ENCODE assay signal across 1 cellular context in the genomic region with DNA sequence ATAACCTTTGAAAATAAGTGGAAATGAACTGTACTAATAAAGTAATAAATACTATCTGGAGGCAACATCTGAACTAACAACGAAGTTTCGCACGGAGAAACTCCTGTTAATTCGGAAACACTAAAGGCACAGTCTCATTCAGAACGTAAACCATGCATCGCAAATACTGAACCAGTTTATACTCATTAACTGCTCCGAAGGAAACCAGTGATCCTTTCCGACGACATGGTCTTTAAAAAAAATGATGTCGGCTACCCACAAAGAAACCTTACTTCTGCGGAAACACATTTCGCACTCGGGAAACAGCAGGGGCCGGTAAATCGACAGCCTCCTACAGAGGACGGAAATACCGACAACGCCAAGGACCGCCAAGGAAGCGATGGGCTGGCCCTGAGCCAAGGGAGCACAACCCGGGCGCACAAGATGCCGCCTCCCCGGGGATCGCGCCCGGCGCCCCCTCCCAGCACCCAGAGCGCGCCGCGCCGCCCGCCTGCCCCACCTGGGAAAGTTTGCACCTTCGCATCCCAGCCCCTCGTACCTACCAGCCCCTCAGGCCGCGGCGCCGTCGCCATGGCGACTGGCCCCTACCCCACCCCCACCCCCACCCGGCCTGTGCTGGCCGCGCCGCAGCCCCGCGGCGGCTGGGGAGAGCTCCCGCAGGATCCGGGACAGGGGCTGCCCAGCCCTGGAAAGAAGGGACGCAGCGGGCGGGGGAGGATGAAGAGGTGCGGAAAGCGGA.
TF ChIP-seq lines count a peak whose summit lies in the region.

No MANE protein-coding gene starts in this region.

TF ChIP-seq in H1, 55 proteins besides CTCF, POLR2A, EP300 and RAD21:
- TF ChIP-seq EGR1 (IDR thresholded peaks at IDR 0.05; ENCODE audit: borderline replicate concordance, low read depth, low read length), result no peak
- 0 out of 2 replicates have a peak, but pooled peaks have one; percentile 12 for TF ChIP-seq KDM5A (IDR thresholded peaks at IDR 0.05; ENCODE audit: low read length)
- TF ChIP-seq POU5F1 (IDR thresholded peaks at IDR 0.05; ENCODE audit: low read depth, low read length), result no peak
- no peak for TF ChIP-seq MAFK (IDR thresholded peaks at IDR 0.05; ENCODE audit: low read depth, low read length)
- no peak for TF ChIP-seq KDM4A (IDR thresholded peaks at IDR 0.05; ENCODE audit: low read depth, low read length, severe bottlenecking)
- TF ChIP-seq RNF2 (IDR thresholded peaks at IDR 0.05; ENCODE audit: borderline replicate concordance, low read depth, low read length, missing control alignments, poor library complexity, severe bottlenecking), result no peak
- no peak for TF ChIP-seq BACH1 (IDR thresholded peaks at IDR 0.05; ENCODE audit: low read length)
- TF ChIP-seq, protein P1, sequence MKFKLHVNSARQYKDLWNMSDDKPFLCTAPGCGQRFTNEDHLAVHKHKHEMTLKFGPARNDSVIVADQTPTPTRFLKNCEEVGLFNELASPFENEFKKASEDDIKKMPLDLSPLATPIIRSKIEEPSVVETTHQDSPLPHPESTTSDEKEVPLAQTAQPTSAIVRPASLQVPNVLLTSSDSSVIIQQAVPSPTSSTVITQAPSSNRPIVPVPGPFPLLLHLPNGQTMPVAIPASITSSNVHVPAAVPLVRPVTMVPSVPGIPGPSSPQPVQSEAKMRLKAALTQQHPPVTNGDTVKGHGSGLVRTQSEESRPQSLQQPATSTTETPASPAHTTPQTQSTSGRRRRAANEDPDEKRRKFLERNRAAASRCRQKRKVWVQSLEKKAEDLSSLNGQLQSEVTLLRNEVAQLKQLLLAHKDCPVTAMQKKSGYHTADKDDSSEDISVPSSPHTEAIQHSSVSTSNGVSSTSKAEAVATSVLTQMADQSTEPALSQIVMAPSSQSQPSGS (IDR thresholded peaks at IDR 0.05; ENCODE audit: low read length), result no peak
- TF ChIP-seq ASH2L (IDR thresholded peaks at IDR 0.05; ENCODE audit: low read length), result peak; percentile 66
- no peak for TF ChIP-seq SP1 (IDR thresholded peaks at IDR 0.05; ENCODE audit: low read depth, low read length)
- no peak; the same call in 1 of the 2 replicates for TF ChIP-seq POLR2AphosphoS5 (IDR thresholded peaks at IDR 0.05; ENCODE audit: low read depth, low read length)
- 0 out of 2 replicates have a peak, but pooled peaks have one; percentile 28 for TF ChIP-seq TEAD4 (IDR thresholded peaks at IDR 0.05; ENCODE audit: low read depth, low read length)
- TF ChIP-seq CHD2 (IDR thresholded peaks at IDR 0.05; ENCODE audit: low read length), result peak; percentile 14; the same call in 1 of the 2 replicates
- TF ChIP-seq TAF1 (IDR thresholded peaks at IDR 0.05; ENCODE audit: low read depth, low read length), result no peak
- peak in 1 of 2 experiments; percentile 95; a peak in 2 of 4 replicates for TF ChIP-seq HDAC2 (IDR thresholded peaks at IDR 0.05; ENCODE audit: borderline replicate concordance in 1 of 2, low read depth in 2 of 2, low read length in 2 of 2)
- TF ChIP-seq CBX8 (IDR thresholded peaks at IDR 0.05; ENCODE audit: borderline replicate concordance, low read depth, low read length), result no peak
- peak in 1 of 2 experiments; percentile 70; a peak in 1 of 4 replicates for TF ChIP-seq SIN3A (conservative IDR thresholded peaks at IDR 0.05 in 1 of 2, IDR thresholded peaks at IDR 0.05 in 1 of 2; ENCODE audit: low read depth in 1 of 2, low read length in 2 of 2)
